21 cellular contexts compared by ENCODE assay signal in genomic region chr1:169160845-169161511, GRCh38. TPM values are rescaled to one million over a fixed set of nuclear protein-coding genes. Genes with fewer than 3 reads are reported as not detected.
DNase-seq lines count a peak whose midpoint lies in the region; ATAC-seq and TF ChIP-seq lines count a peak whose summit lies in the region.
"Had no signal": no experiment of that assay in that cellular context is flagged by ENCODE, and none has a peak within 500 bp of the region (broad histone marks: within the 10 kb centered on the region; RNA-seq: fewer than 3 reads in every experiment).

No MANE protein-coding gene starts in this region.

- TF ChIP-seq CTCF in SK-N-SH (IDR thresholded peaks at IDR 0.05) (no peak), fibroblast of villous mesenchyme (IDR thresholded peaks at IDR 0.05; ENCODE audit: insufficient read depth, low read depth, low read length) (no peak), ovary (IDR thresholded peaks at IDR 0.05) (no peak)

- H3K27ac ChIP-seq in GM23248 (no peak overlapping the region), SK-N-SH (ENCODE audit: low read depth in 2 of 2, low read length in 1 of 2) (peak overlapping the region; percentile 28 to 45; a peak in 3 of 4 replicates), ovary (peak overlapping the region; percentile 37 to 62)
- H3K27ac ChIP-seq: spleen had no signal

- CTCF ChIA-PET in SK-N-SH (lab: Yijun Ruan, JAX) (interaction anchor here (1.2 to 1.3 kb wide), 3 partner anchors 20 to 188 kb away, joined by 3 to 5 read pairs (median 4); no protein-coding TSS in a partner anchor), T-cell (lab: Charles Lee) (no interaction called here)

- H3K9me2 ChIP-seq in GM23248 (ENCODE audit: insufficient read depth) (no peaks in the 10 kb centered on the region), SK-N-SH (no peaks in the 10 kb centered on the region)

- H3K4me2 ChIP-seq in GM23248 (ENCODE audit: unreplicated experiment) (no peak overlapping the region), SK-N-SH (no peak overlapping the region)

- H3K4me3 Mint-ChIP-seq in T-cell = no peak overlapping the region
- H3K4me3 Mint-ChIP-seq: brain; effector memory CD8-positive, alpha-beta T cell; immature natural killer cell; stimulated activated naive B cell treated with anti-CD40 and anti-IgM and Interleukin-4, amounts not matched to agents 10 μg/mL and 1 μg/mL and 100 μg/mL, for 72 hours; T-helper 17 cell had no signal

- in situ Hi-C loops in GM23248 (cut with MboI) = no loop called here

- no peaks in the 10 kb centered on the region for H3K79me2 ChIP-seq in GM23248 (ENCODE audit: insufficient read depth)
- no peaks in the 10 kb centered on the region for H3K79me2 ChIP-seq in SK-N-SH (ENCODE audit: insufficient read depth)

- DNase-seq in GM23248 = peak; percentile 33
- no peak for DNase-seq in SK-N-SH
- DNase-seq in fibroblast of villous mesenchyme (ENCODE audit: low read depth) = peak; percentile 14
- peak in 3 of 5 donors; percentile 56 to 62 (median 60) for DNase-seq in ovary
- no peak for DNase-seq in posterior cingulate gyrus
- DNase-seq in T-cell = no peak
- no peak for DNase-seq in activated CD4-positive, alpha-beta T cell treated with anti-CD3 and anti-CD28 coated beads for 1 hour
- DNase-seq in NK-92 (lab: John Stamatoyannopoulos, UW; ENCODE audit: unreplicated experiment) = no peak
- DNase-seq: activated CD4-positive, CD25-positive, alpha-beta regulatory T cell treated with anti-CD3 and anti-CD28 coated beads, Interleukin-2, amount 50 U/mL, for 72 hours; activated naive CD4-positive, alpha-beta T cell; effector memory CD8-positive, alpha-beta T cell; immature natural killer cell; mucosa of descending colon; NCI-H1092 treated with DMSO at 0.1 percent for 48 hours; nucleus accumbens; spleen; T-helper 17 cell had no signal

- no peaks in the 10 kb centered on the region for H3K4me1 Mint-ChIP-seq in T-cell
- H3K4me1 Mint-ChIP-seq: brain, immature natural killer cell, T-helper 17 cell had no signal

- H2AFZ ChIP-seq in GM23248 = no peak overlapping the region
- no peak overlapping the region for H2AFZ ChIP-seq in SK-N-SH (ENCODE audit: low read depth)

- peaks cover 6% of the 10 kb centered on the region; the same call in 1 of the 2 replicates for H3K4me1 ChIP-seq in GM23248 (ENCODE audit: insufficient read depth)
- peaks cover 0 to 4% of the 10 kb centered on the region in 2 experiments; a peak in 2 of 4 replicates for H3K4me1 ChIP-seq in SK-N-SH (ENCODE audit: control insufficient read depth in 1 of 2, insufficient read depth in 2 of 2, low read depth in 1 of 2, low read length in 1 of 2)
- peaks cover 5% of the 10 kb centered on the region for H3K4me1 ChIP-seq in ovary (ENCODE audit: insufficient read depth)
- H3K4me1 ChIP-seq: HAP-1 had no signal

- H3K4me3 ChIP-seq in GM23248 (no peak overlapping the region), SK-N-SH (ENCODE audit: low read depth in 2 of 2, low read length in 1 of 2) (no peak overlapping the region), fibroblast of villous mesenchyme (ENCODE audit: low read depth, low read length) (no peak overlapping the region), ovary (no peak overlapping the region)
- H3K4me3 ChIP-seq: HAP-1, K562, mucosa of descending colon, spleen had no signal

- TF ChIP-seq POLR2A in ovary (IDR thresholded peaks at IDR 0.05) = no peak

- H3K9ac ChIP-seq in GM23248 (no peak overlapping the region), SK-N-SH (no peak overlapping the region)

- H4K20me1 ChIP-seq in GM23248 (ENCODE audit: insufficient read depth) (no peaks in the 10 kb centered on the region), SK-N-SH (ENCODE audit: insufficient read depth) (no peaks in the 10 kb centered on the region)

- TF ChIP-seq RAD21 in SK-N-SH (IDR thresholded peaks at IDR 0.05; ENCODE audit: low read length) = no peak

- WGBS in GM23248 (ENCODE audit: low coverage in 1 of 2, low lambda C conversion rate in 2 of 2, missing lambda C conversion rate in 2 of 2), 2 experiments = 49 to 53% methylated on average over 3 of the region's 3 CpGs
- 60% methylated on average over 3 of the region's 3 CpGs for WGBS in SK-N-SH (ENCODE audit: low lambda C conversion rate)
- whole genome bisulfite sequencing in ovary, 3 donors = 11 to 20% (median 15%) methylated on average over 3 of the region's 3 CpGs

- no peak for TF ChIP-seq EP300 in SK-N-SH (IDR thresholded peaks at IDR 0.05; ENCODE audit: borderline replicate concordance in 1 of 2, low read depth in 1 of 2, low read length in 1 of 2)
- no peak for TF ChIP-seq EP300 in ovary (IDR thresholded peaks at IDR 0.05)

- peaks cover 17% of the 10 kb centered on the region for H3K36me3 Mint-ChIP-seq in T-cell

- ATAC-seq in T-cell (replicated peaks in 1 of 4) = no peak
- ATAC-seq: effector memory CD8-positive, alpha-beta T cell; K562; T-helper 17 cell had no signal

- H3F3A ChIP-seq in GM23248 (ENCODE audit: insufficient read depth) (no peaks in the 10 kb centered on the region), SK-N-SH (replicated peaks; ENCODE audit: insufficient read depth) (peaks cover 14% of the 10 kb centered on the region)

- no peak overlapping the region for H3K27ac Mint-ChIP-seq in T-cell
- H3K27ac Mint-ChIP-seq: brain; effector memory CD8-positive, alpha-beta T cell; immature natural killer cell; stimulated activated naive B cell treated with anti-CD40 and anti-IgM and Interleukin-4, amounts not matched to agents 10 μg/mL and 1 μg/mL and 100 μg/mL, for 72 hours; T-helper 17 cell had no signal

- H3K9me3 ChIP-seq in GM23248 (ENCODE audit: low read depth) = no peaks in the 10 kb centered on the region
- H3K9me3 ChIP-seq in SK-N-SH = no peaks in the 10 kb centered on the region
- no peaks in the 10 kb centered on the region for H3K9me3 ChIP-seq in ovary
- H3K9me3 ChIP-seq: HAP-1, mucosa of descending colon, spleen had no signal

- no peaks in the 10 kb centered on the region for H3K9me3 Mint-ChIP-seq in T-cell
- H3K9me3 Mint-ChIP-seq: brain; effector memory CD8-positive, alpha-beta T cell; immature natural killer cell; stimulated activated naive B cell treated with anti-CD40 and anti-IgM and Interleukin-4, amounts not matched to agents 10 μg/mL and 1 μg/mL and 100 μg/mL, for 72 hours had no signal

- no peaks in the 10 kb centered on the region for H3K36me3 ChIP-seq in GM23248 (ENCODE audit: low read depth)
- peaks cover 0 to 10% of the 10 kb centered on the region in 2 experiments for H3K36me3 ChIP-seq in SK-N-SH (replicated peaks in 1 of 2; ENCODE audit: control insufficient read depth in 1 of 2, insufficient read depth in 2 of 2, low read length in 1 of 2)
- no peaks in the 10 kb centered on the region for H3K36me3 ChIP-seq in ovary
- H3K36me3 ChIP-seq: HAP-1 had no signal

- H3K27me3 Mint-ChIP-seq in T-cell = no peaks in the 10 kb centered on the region
- H3K27me3 Mint-ChIP-seq: effector memory CD8-positive, alpha-beta T cell; stimulated activated naive B cell treated with anti-CD40 and anti-IgM and Interleukin-4, amounts not matched to agents 10 μg/mL and 1 μg/mL and 100 μg/mL, for 72 hours; T-helper 17 cell had no signal

- H3K27me3 ChIP-seq in GM23248 (replicated peaks; ENCODE audit: insufficient read depth) (no peaks in the 10 kb centered on the region), SK-N-SH (ENCODE audit: insufficient read depth) (no peaks in the 10 kb centered on the region), ovary (no peaks in the 10 kb centered on the region)
- H3K27me3 ChIP-seq: spleen had no signal

- intact Hi-C loops in ovary (cut with DNase I) = no loop called here
- intact Hi-C loops in posterior cingulate gyrus (cut with DNase I) = no loop called here

- POLR2A ChIA-PET in SK-N-SH (lab: Yijun Ruan, JAX) = no interaction called here
- POLR2A ChIA-PET in T-cell (lab: Charles Lee) = no interaction called here

TF ChIP-seq in SK-N-SH, 30 proteins besides CTCF, POLR2A, EP300 and RAD21 (continues in another document):
- no peak for TF ChIP-seq MEF2A (IDR thresholded peaks at IDR 0.05; ENCODE audit: borderline replicate concordance, low read depth)
- TF ChIP-seq RFX5 (IDR thresholded peaks at IDR 0.05; ENCODE audit: low read length) = no peak
- TF ChIP-seq USF2 (IDR thresholded peaks at IDR 0.05; ENCODE audit: borderline replicate concordance, low read depth, low read length) = no peak
- TF ChIP-seq RXRA (IDR thresholded peaks at IDR 0.05; ENCODE audit: borderline replicate concordance, low read depth) = no peak
- no peak for TF ChIP-seq NRF1 (IDR thresholded peaks at IDR 0.05; ENCODE audit: low read depth, low read length)
- no peak for TF ChIP-seq GABPA (IDR thresholded peaks at IDR 0.05; ENCODE audit: low read depth)
- no peak for TF ChIP-seq JUND (IDR thresholded peaks at IDR 0.05)
- no peak for TF ChIP-seq CHD2 (IDR thresholded peaks at IDR 0.05; ENCODE audit: low read length, partially characterized antibody)
- TF ChIP-seq FOXM1 (IDR thresholded peaks at IDR 0.05; ENCODE audit: low read depth) = no peak
- no peak for TF ChIP-seq EZH2phosphoT487 (IDR thresholded peaks at IDR 0.05; ENCODE audit: borderline replicate concordance, low read depth)
- TF ChIP-seq FOSL2 (IDR thresholded peaks at IDR 0.05; ENCODE audit: borderline replicate concordance, low read depth) = 0 out of 2 replicates have a peak, but pooled peaks have one; percentile 16
- TF ChIP-seq TAF1 (IDR thresholded peaks at IDR 0.05; ENCODE audit: borderline replicate concordance, low read depth, low read length) = no peak
- TF ChIP-seq TCF12 (IDR thresholded peaks at IDR 0.05) = 0 out of 2 replicates have a peak, but pooled peaks have one; percentile 3
- TF ChIP-seq GATA2 (CRISPR knock-in tag; IDR thresholded peaks at IDR 0.05) = no peak
- TF ChIP-seq ELF1 (IDR thresholded peaks at IDR 0.05) = no peak
- no peak for TF ChIP-seq POLR2AphosphoS5 (IDR thresholded peaks at IDR 0.05; ENCODE audit: low read depth, low read length)

RNA-seq across cellular contexts. Expression of gene ATP1B1, which starts 54.5 kb away (rescaled TPM):
- 6.9 and 9.4 TPM in 2 replicates for total RNA-seq in GM23248 (2014; rRNA removed; shearing (Covaris generic))
- polyA plus RNA-seq in GM23248 (2016; fragmentation: Nextera tagmentation; extraction: Ambion mirVana) (15.2 and 16.1 TPM in 2 replicates), SK-N-SH (2012; rRNA removed) (49.5 and 52.7 TPM in 2 replicates), ovary (10 to 100 TPM; 35.8 to 56.3 TPM)
- 64.4 and 75.2 TPM in 2 replicates for polyA plus RNA-seq in SK-N-SH (2012; cell fraction: cytosol; rRNA removed)
- 18.5 and 36.8 TPM in 2 replicates for polyA plus RNA-seq in SK-N-SH (2012; cell fraction: nucleus; rRNA removed)
- total RNA-seq in fibroblast of villous mesenchyme (20.6 and 37.1 TPM in 2 replicates), ovary (100 to 1,000 TPM in 3 of 7 donors, 10 to 100 TPM in 4; 40.2 to 130 (median 93.8) TPM), T-cell (1 to 10 TPM; 2.5 to 6.1 (median 3.9) TPM)

Comparison
In these comparisons a context has a peak if more than half of its experiments do, and no peak if none do; other contexts are left out.
1. DNase-seq: peak in GM23248 (single experiment), fibroblast of villous mesenchyme (single experiment) and ovary (3 of 5); none in SK-N-SH (single experiment), posterior cingulate gyrus (0 of 10), T-cell (0 of 34), activated CD4-positive, alpha-beta T cell treated with anti-CD3 and anti-CD28 coated beads for 1 hour (single experiment) and NK-92 (single experiment).